Comparison of ENCODE assay signal across 28 cellular contexts in genomic region chr2:8030694-8031303, GRCh38.
DNase-seq lines count a peak whose midpoint lies in the region; FAIRE-seq and TF ChIP-seq lines count a peak whose summit lies in the region.
"Had no signal": no experiment of that assay in that cellular context is flagged by ENCODE, and none has a peak within 500 bp of the region (broad histone marks: within the 10 kb centered on the region; RNA-seq: fewer than 3 reads in every experiment).

No MANE protein-coding gene starts in this region.

- H3K27me3 ChIP-seq in transverse colon = no peaks in the 10 kb centered on the region
- H3K27me3 ChIP-seq: ascending aorta, esophagus squamous epithelium, ovary had no signal

- no peak overlapping the region for H3K4me3 Mint-ChIP-seq in T-helper 2 cell treated with Interferon-gamma antibody and Interleukin-4, amounts not matched to agents 5 μg/mL and 100 μg/mL, for 36 hours
- H3K4me3 Mint-ChIP-seq: activated naive CD8-positive, alpha-beta T cell; natural killer cell treated with Interleukin-12 subunit alpha and Interleukin-12 subunit beta and Interleukin-15 and Interleukin-18, amount 100 ng/mL, for 72 hours; stimulated activated memory B cell treated with anti-CD40 and anti-IgM and Interleukin-4, amounts not matched to agents 10 μg/mL and 1 μg/mL and 100 μg/mL, for 72 hours had no signal

- no peak overlapping the region for H3K27ac Mint-ChIP-seq in T-helper 2 cell treated with Interferon-gamma antibody and Interleukin-4, amounts not matched to agents 5 μg/mL and 100 μg/mL, for 36 hours
- H3K27ac Mint-ChIP-seq: activated naive CD8-positive, alpha-beta T cell; stimulated activated memory B cell treated with anti-CD40 and anti-IgM and Interleukin-4, amounts not matched to agents 10 μg/mL and 1 μg/mL and 100 μg/mL, for 72 hours had no signal

- no peaks in the 10 kb centered on the region for H3K9me3 Mint-ChIP-seq in T-helper 2 cell treated with Interferon-gamma antibody and Interleukin-4, amounts not matched to agents 5 μg/mL and 100 μg/mL, for 36 hours
- H3K9me3 Mint-ChIP-seq: natural killer cell treated with Interleukin-12 subunit alpha and Interleukin-12 subunit beta and Interleukin-15 and Interleukin-18, amount 100 ng/mL, for 72 hours; stimulated activated memory B cell treated with anti-CD40 and anti-IgM and Interleukin-4, amounts not matched to agents 10 μg/mL and 1 μg/mL and 100 μg/mL, for 72 hours had no signal

- H3K4me1 ChIP-seq in transverse colon = no peaks in the 10 kb centered on the region
- H3K4me1 ChIP-seq: ascending aorta, esophagus squamous epithelium, spleen had no signal

- H3K36me3 ChIP-seq in transverse colon = no peaks in the 10 kb centered on the region
- H3K36me3 ChIP-seq: ascending aorta, esophagus squamous epithelium, ovary, spleen had no signal

- H3K4me3 ChIP-seq in fibroblast of the aortic adventitia (ENCODE audit: low read depth, low read length) = no peak overlapping the region
- no peak overlapping the region for H3K4me3 ChIP-seq in transverse colon
- H3K4me3 ChIP-seq: ascending aorta, esophagus squamous epithelium, ovary, spleen had no signal

- no peak for FAIRE-seq in GM12892 (lab: Jason Lieb, UNC)
- FAIRE-seq: keratinocyte had no signal

- H3K36me3 Mint-ChIP-seq in T-helper 2 cell treated with Interferon-gamma antibody and Interleukin-4, amounts not matched to agents 5 μg/mL and 100 μg/mL, for 36 hours (ENCODE audit: low read depth) = no peaks in the 10 kb centered on the region
- H3K36me3 Mint-ChIP-seq: activated naive CD8-positive, alpha-beta T cell; natural killer cell treated with Interleukin-12 subunit alpha and Interleukin-12 subunit beta and Interleukin-15 and Interleukin-18, amount 100 ng/mL, for 72 hours; stimulated activated memory B cell treated with anti-CD40 and anti-IgM and Interleukin-4, amounts not matched to agents 10 μg/mL and 1 μg/mL and 100 μg/mL, for 72 hours had no signal

- H3K9me3 ChIP-seq in transverse colon = no peaks in the 10 kb centered on the region
- H3K9me3 ChIP-seq: ascending aorta, esophagus squamous epithelium, ovary, spleen had no signal

- 50 to 68% methylated on average over 1 to 6 of the region's 6 CpGs for WGBS in transverse colon (ENCODE audit: low coverage in 1 of 2), 2 donors

- intact Hi-C loops in transverse colon (cut with DNase I; ENCODE audit: low total_unique reads) = no loop called here

- peaks cover 5% of the 10 kb centered on the region for H3K4me1 Mint-ChIP-seq in T-helper 2 cell treated with Interferon-gamma antibody and Interleukin-4, amounts not matched to agents 5 μg/mL and 100 μg/mL, for 36 hours (ENCODE audit: low read depth)
- H3K4me1 Mint-ChIP-seq: stimulated activated memory B cell treated with anti-CD40 and anti-IgM and Interleukin-4, amounts not matched to agents 10 μg/mL and 1 μg/mL and 100 μg/mL, for 72 hours had no signal

- TF ChIP-seq CTCF in fibroblast of the aortic adventitia (IDR thresholded peaks at IDR 0.05; ENCODE audit: insufficient read depth, low read length) (no peak), transverse colon (IDR thresholded peaks at IDR 0.05) (no peak)

- TF ChIP-seq POLR2A in GM12892 (IDR thresholded peaks at IDR 0.05; ENCODE audit: low read depth, low read length) = no peak
- no peak for TF ChIP-seq POLR2A in transverse colon (IDR thresholded peaks at IDR 0.05)

- no peaks in the 10 kb centered on the region for H3K27me3 Mint-ChIP-seq in T-helper 2 cell treated with Interferon-gamma antibody and Interleukin-4, amounts not matched to agents 5 μg/mL and 100 μg/mL, for 36 hours (ENCODE audit: low read depth)
- H3K27me3 Mint-ChIP-seq: activated naive CD8-positive, alpha-beta T cell; natural killer cell treated with Interleukin-12 subunit alpha and Interleukin-12 subunit beta and Interleukin-15 and Interleukin-18, amount 100 ng/mL, for 72 hours had no signal

- TF ChIP-seq EP300 in transverse colon (IDR thresholded peaks at IDR 0.05; ENCODE audit: low read depth) = no peak

- DNase-seq in T-helper 2 cell treated with Interferon-gamma antibody and Interleukin-4, amounts not matched to agents 5 μg/mL and 100 μg/mL, for 36 hours (ENCODE audit: low spot score) = peak; percentile 12
- DNase-seq in T-helper 2 cell (no peak), LHCN-M2 (ENCODE audit: low read depth) (peak; percentile 6), fibroblast of the aortic adventitia (ENCODE audit: low read depth) (peak; percentile 43), renal cortical epithelial cell (ENCODE audit: low read depth) (peak; percentile 22), GM12892 (ENCODE audit: insufficient read length) (no peak), NCI-H82 (lab: John Stamatoyannopoulos, UW) (no peak), transverse colon (no peak)
- DNase-seq: 8988T; activated CD4-positive, CD25-positive, alpha-beta regulatory T cell treated with anti-CD3 and anti-CD28 coated beads, Interleukin-2, amount 50 U/mL, for 72 hours; cortex of kidney; DND-41; esophagus squamous epithelium; KG1; midbrain; NCI-H1417; NCI-H2081; NCI-H345; NCI-H748 treated with DMSO at 0.1 percent for 48 hours; ovary; spleen; stimulated activated CD4-positive, alpha-beta T cell treated with anti-CD3 and anti-CD28 coated beads, Interleukin-2, amount 100 ng/mL, for 48 hours had no signal

- in situ Hi-C loops in transverse colon (cut with MboI; ENCODE audit: low pct_ligation_motif_present in 1 of 4, low pct_unique_long_range_greater_than_20kb in 1 of 4, low sequenced_read_pairs in 3 of 4) = no loop called here

- peak overlapping the region in 2 of 4 donors; percentile 2 to 44 for H3K27ac ChIP-seq in transverse colon
- H3K27ac ChIP-seq: ascending aorta, esophagus squamous epithelium, ovary, RWPE1, spleen had no signal

Comparison
In these comparisons a context has a peak if more than half of its experiments do, and no peak if none do; other contexts are left out.
1. DNase-seq: peak in T-helper 2 cell treated with Interferon-gamma antibody and Interleukin-4, amounts not matched to agents 5 μg/mL and 100 μg/mL, for 36 hours (single experiment), LHCN-M2 (single experiment), fibroblast of the aortic adventitia (single experiment) and renal cortical epithelial cell (single experiment); none in T-helper 2 cell (0 of 5), GM12892 (single experiment), NCI-H82 (single experiment) and transverse colon (single experiment).